Comparison of ENCODE assay signal across 10 cellular contexts in genomic region chr16:85448557-85449194, GRCh38.
DNase-seq lines count a peak whose midpoint lies in the region; ATAC-seq and TF ChIP-seq lines count a peak whose summit lies in the region.
"Had no signal": no experiment of that assay in that cellular context is flagged by ENCODE, and none has a peak within 500 bp of the region (broad histone marks: within the 10 kb centered on the region; RNA-seq: fewer than 3 reads in every experiment).

No MANE protein-coding gene starts in this region.

- peak; percentile 76 to 80 for ATAC-seq in CD4-positive, CD25-positive, alpha-beta regulatory T cell (ENCODE audit: low read depth in 2 of 2)
- no peak for ATAC-seq in activated B cell treated with CpG ODN at 0.5 μM for 24 hours (ENCODE audit: low read depth)
- ATAC-seq in GM19463 (IDR thresholded peaks at IDR 0.05; ENCODE audit: unreplicated experiment), result no peak

- peak; percentile 13 to 34 for TF ChIP-seq RAD21 in liver (IDR thresholded peaks at IDR 0.05)

- H3K9me3 ChIP-seq in CD4-positive, CD25-positive, alpha-beta regulatory T cell (ENCODE audit: control insufficient read depth in 2 of 2, low read length in 2 of 2), result no peaks in the 10 kb centered on the region
- H3K9me3 ChIP-seq in liver (ENCODE audit: control insufficient read depth in 4 of 4, low read length in 3 of 4), result no peaks in the 10 kb centered on the region
- H3K9me3 ChIP-seq: thoracic aorta had no signal

- H3K36me3 Mint-ChIP-seq in CD4-positive, CD25-positive, alpha-beta regulatory T cell, result no peaks in the 10 kb centered on the region
- H3K36me3 Mint-ChIP-seq in activated B cell treated with CpG ODN at 0.5 μM for 24 hours (ENCODE audit: low read depth), result no peaks in the 10 kb centered on the region
- no peaks in the 10 kb centered on the region for H3K36me3 Mint-ChIP-seq in Calu3 (ENCODE audit: insufficient read depth, unreplicated experiment)

- no peaks in the 10 kb centered on the region for H3K27me3 ChIP-seq in CD4-positive, CD25-positive, alpha-beta regulatory T cell (ENCODE audit: control insufficient read depth, insufficient read depth, low read length)
- no peaks in the 10 kb centered on the region for H3K27me3 ChIP-seq in liver (ENCODE audit: control insufficient read depth in 4 of 4, insufficient read depth in 4 of 4, low read length in 3 of 4)

- H3K9ac ChIP-seq in liver (ENCODE audit: low read depth in 1 of 2, low read length in 2 of 2), result no peak overlapping the region

- peaks cover 20% of the 10 kb centered on the region for H3K4me1 ChIP-seq in CD4-positive, CD25-positive, alpha-beta regulatory T cell (ENCODE audit: control insufficient read depth, insufficient read depth, low read length, poor library complexity, severe bottlenecking)
- peaks cover 17 to 45% (median 33%) of the 10 kb centered on the region in 4 donors for H3K4me1 ChIP-seq in liver (ENCODE audit: control insufficient read depth in 4 of 4, insufficient read depth in 4 of 4, low read length in 3 of 4)

- no peaks in the 10 kb centered on the region for H3K9me3 Mint-ChIP-seq in CD4-positive, CD25-positive, alpha-beta regulatory T cell
- no peaks in the 10 kb centered on the region for H3K9me3 Mint-ChIP-seq in activated B cell treated with CpG ODN at 0.5 μM for 24 hours
- no peaks in the 10 kb centered on the region for H3K9me3 Mint-ChIP-seq in Calu3 (ENCODE audit: low read depth, unreplicated experiment)

- no peaks in the 10 kb centered on the region for H3K36me3 ChIP-seq in CD4-positive, CD25-positive, alpha-beta regulatory T cell (ENCODE audit: control insufficient read depth, insufficient read depth, low read length)
- H3K36me3 ChIP-seq in liver (ENCODE audit: control insufficient read depth in 4 of 4, insufficient read depth in 3 of 4, low read depth in 1 of 4, low read length in 3 of 4), result no peaks in the 10 kb centered on the region
- H3K36me3 ChIP-seq: thoracic aorta had no signal

- peaks cover 0 to 40% (median 5%) of the 10 kb centered on the region in 4 donors for H3K4me1 Mint-ChIP-seq in CD4-positive, CD25-positive, alpha-beta regulatory T cell
- peaks cover 25% of the 10 kb centered on the region for H3K4me1 Mint-ChIP-seq in activated B cell treated with CpG ODN at 0.5 μM for 24 hours
- H3K4me1 Mint-ChIP-seq in Calu3 (ENCODE audit: low read depth, unreplicated experiment), result no peaks in the 10 kb centered on the region

- TF ChIP-seq CTCF in activated B cell treated with CpG ODN at 0.5 μM for 24 hours (IDR thresholded peaks at IDR 0.05) (no peak), liver (IDR thresholded peaks at IDR 0.05; ENCODE audit: low read depth, low read length, missing input control) (no peak), Calu3 (IDR thresholded peaks at IDR 0.05; ENCODE audit: unreplicated experiment) (no peak)

- POLR2A ChIA-PET in activated B cell treated with CpG ODN at 0.5 μM for 24 hours (lab: Charles Lee), result interaction anchor here (0.6 kb wide), 1 partner anchor 202 kb away, joined by 10 read pairs; no protein-coding TSS in a partner anchor

- no TSS peak for BruUV-seq in Calu3 (replicated peaks; lab: Mats Ljungman, UMichigan)

- H3K27me3 Mint-ChIP-seq in CD4-positive, CD25-positive, alpha-beta regulatory T cell, result no peaks in the 10 kb centered on the region
- H3K27me3 Mint-ChIP-seq in activated B cell treated with CpG ODN at 0.5 μM for 24 hours (peaks cover 11% of the 10 kb centered on the region), Calu3 (ENCODE audit: unreplicated experiment) (peaks cover 97% of the 10 kb centered on the region)

- WGBS in liver, result 18% methylated on average over 30 of the region's 30 CpGs

- H3K27ac ChIP-seq in CD4-positive, CD25-positive, alpha-beta regulatory T cell (ENCODE audit: insufficient read depth, low read length, poor library complexity, severe bottlenecking), result no peak overlapping the region
- H3K27ac ChIP-seq in liver (ENCODE audit: low read depth in 1 of 2, low read length in 2 of 2), result peak overlapping the region; percentile 89 to 91
- H3K27ac ChIP-seq: thoracic aorta had no signal

- H3K4me3 ChIP-seq in CD4-positive, CD25-positive, alpha-beta regulatory T cell (ENCODE audit: low read depth, low read length), result no peak overlapping the region
- H3K4me3 ChIP-seq in liver (ENCODE audit: low read depth in 1 of 3, low read length in 3 of 3), result peak overlapping the region in 1 of 3 donors; percentile 12
- H3K4me3 ChIP-seq: thoracic aorta had no signal

- DNase-seq in CD4-positive, CD25-positive, alpha-beta regulatory T cell, result peak in 2 of 3 donors; percentile 34 to 46
- DNase-seq in NCI-H1105 (lab: John Stamatoyannopoulos, UW), result peak; percentile 85
- DNase-seq in activated B cell treated with CpG ODN at 0.5 μM for 24 hours, result peak; percentile 27
- DNase-seq in CD1c-positive myeloid dendritic cell (ENCODE audit: extremely low spot score), result no peak
- no peak for DNase-seq in Calu3
- DNase-seq in RKO (ENCODE audit: low spot score), result no peak
- DNase-seq: SIG-M5 had no signal

- peak overlapping the region; percentile 74 to 82 (median 81) for H3K27ac Mint-ChIP-seq in CD4-positive, CD25-positive, alpha-beta regulatory T cell
- H3K27ac Mint-ChIP-seq in activated B cell treated with CpG ODN at 0.5 μM for 24 hours (no peak overlapping the region), Calu3 (ENCODE audit: unreplicated experiment) (no peak overlapping the region)

- H3K4me3 Mint-ChIP-seq in CD4-positive, CD25-positive, alpha-beta regulatory T cell, result peak overlapping the region in 2 of 4 donors; percentile 65 to 77
- H3K4me3 Mint-ChIP-seq in activated B cell treated with CpG ODN at 0.5 μM for 24 hours (peak overlapping the region; percentile 48), Calu3 (ENCODE audit: low read depth, unreplicated experiment) (no peak overlapping the region)

- intact Hi-C loops in activated B cell treated with CpG ODN at 0.5 μM for 24 hours (cut with micrococcal nuclease), result no loop called here
- intact Hi-C loops in Calu3 (cut with micrococcal nuclease; ENCODE audit: unreplicated experiment), result no loop called here

- CTCF ChIA-PET in activated B cell treated with CpG ODN at 0.5 μM for 24 hours (lab: Charles Lee), result interaction anchor here (1.0 to 2.0 kb wide), 2 partner anchors 162 to 167 kb away, joined by 3 to 12 read pairs; no protein-coding TSS in a partner anchor
- CTCF ChIA-PET in Calu3 (lab: Charles Lee), result interaction anchor here (1.4 to 2.2 kb wide), 2 partner anchors 13 to 42 kb away, joined by 3 to 7 read pairs; no protein-coding TSS in a partner anchor

TF ChIP-seq in liver, 16 proteins besides CTCF, POLR2A, EP300 and RAD21:
- TF ChIP-seq HNF4A (conservative IDR thresholded peaks at IDR 0.05) (peak in 1 of 2 donors; percentile 51), FOXA1 (IDR thresholded peaks at IDR 0.05) (peak; percentile 85), EGR1 (IDR thresholded peaks at IDR 0.05; ENCODE audit: low read depth in 2 of 2) (no peak), SP1 (IDR thresholded peaks at IDR 0.05) (no peak), FOXA2 (IDR thresholded peaks at IDR 0.05) (peak; percentile 93)

Comparison
In these comparisons a context has a peak if more than half of its experiments do, and no peak if none do; other contexts are left out.
1. ATAC-seq: peak in CD4-positive, CD25-positive, alpha-beta regulatory T cell (2 of 2); none in activated B cell treated with CpG ODN at 0.5 μM for 24 hours (single experiment) and GM19463 (single experiment).
2. DNase-seq: peak in CD4-positive, CD25-positive, alpha-beta regulatory T cell (2 of 3), NCI-H1105 (single experiment) and activated B cell treated with CpG ODN at 0.5 μM for 24 hours (single experiment); none in CD1c-positive myeloid dendritic cell (single experiment), Calu3 (single experiment) and RKO (single experiment).
3. H3K27ac Mint-ChIP-seq: peak in CD4-positive, CD25-positive, alpha-beta regulatory T cell (3 of 3); none in activated B cell treated with CpG ODN at 0.5 μM for 24 hours (single experiment) and Calu3 (single experiment).